16 cellular contexts compared by ENCODE assay signal in genomic region chr4:14848210-14848609, GRCh38.
"Had no signal": no experiment of that assay in that cellular context is flagged by ENCODE, and none has a peak within 500 bp of the region (broad histone marks: within the 10 kb centered on the region; RNA-seq: fewer than 3 reads in every experiment).

No MANE protein-coding gene starts in this region.

- H3K36me3 ChIP-seq: colonic mucosa, esophagus squamous epithelium, left ventricle myocardium inferior, sigmoid colon, thyroid gland, uterus had no signal

- H3K9me3 ChIP-seq: colonic mucosa, esophagus squamous epithelium, sigmoid colon, thyroid gland, uterus had no signal

- H3K4me3 ChIP-seq: colonic mucosa, esophagus squamous epithelium, left ventricle myocardium inferior, sigmoid colon, thyroid gland, uterus had no signal

- H3K27me3 ChIP-seq: colonic mucosa, esophagus squamous epithelium, sigmoid colon, thyroid gland, uterus had no signal

- H3K27ac ChIP-seq: colonic mucosa, esophagus squamous epithelium, left ventricle myocardium inferior, parathyroid adenoma, sigmoid colon, thyroid gland, uterus had no signal

- H3K4me1 ChIP-seq: colonic mucosa, left ventricle myocardium inferior, parathyroid adenoma, thyroid gland, uterus had no signal

- DNase-seq: activated CD4-positive, alpha-beta T cell treated with anti-CD3 and anti-CD28 coated beads, Interleukin-2, amount 10 ng/mL, durations not matched to agents 7 days and 5 days; activated CD4-positive, CD25-positive, alpha-beta regulatory T cell; activated gamma-delta T cell treated with Interleukin-2 at 50 U/mL for 16 hours; activated naive CD8-positive, alpha-beta T cell treated with anti-CD3 and anti-CD28 coated beads for 36 hours; central memory CD4-positive, alpha-beta T cell; colonic mucosa; esophagus squamous epithelium; hypothalamus; left ventricle myocardium inferior; naive B cell; sigmoid colon; stimulated activated CD4-positive, alpha-beta T cell treated with anti-CD3 and anti-CD28 coated beads, Interleukin-12 subunit alpha, Interleukin-12 subunit beta, amount 100 ng/mL, for 4 hours; stimulated activated CD4-positive, alpha-beta T cell treated with anti-CD3 and anti-CD28 coated beads, Interleukin-2, amount 100 ng/mL, for 24 hours; thyroid gland; uterus had no signal
